Comparison of ENCODE assay signal across 23 cellular contexts in the genomic region with DNA sequence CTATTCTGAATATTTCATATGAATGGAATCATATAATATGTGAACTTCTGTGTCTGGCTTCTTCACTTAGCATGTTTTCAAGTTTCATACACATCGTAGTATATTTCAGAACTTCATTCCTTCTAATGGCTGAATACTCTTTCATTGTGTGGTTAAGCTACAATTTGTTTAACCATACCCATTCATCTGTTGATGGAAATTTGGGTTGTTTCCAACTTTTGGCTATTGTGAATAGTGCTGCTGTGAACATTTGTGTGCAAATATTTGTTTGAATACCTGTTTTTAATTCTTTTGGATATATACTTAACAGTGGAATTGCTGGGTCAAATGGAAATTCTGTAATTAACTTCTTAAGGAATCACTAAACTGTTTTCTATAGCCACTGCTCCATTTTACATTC.
"Had no signal": no experiment of that assay in that cellular context is flagged by ENCODE, and none has a peak within 500 bp of the region (broad histone marks: within the 10 kb centered on the region; RNA-seq: fewer than 3 reads in every experiment).

No MANE protein-coding gene starts in this region.

- H3K27me3 Mint-ChIP-seq: activated naive CD4-positive, alpha-beta T cell treated with anti-CD3 and anti-CD28 coated beads, Interleukin-2, amount 10 ng/mL, durations not matched to agents 7 days and 5 days had no signal

- H3K9me3 Mint-ChIP-seq: activated naive CD4-positive, alpha-beta T cell treated with anti-CD3 and anti-CD28 coated beads, Interleukin-2, amount 10 ng/mL, durations not matched to agents 7 days and 5 days; WTC11 had no signal

- H3K4me3 Mint-ChIP-seq: activated CD8-positive, alpha-beta memory T cell treated with anti-CD3 and anti-CD28 coated beads, Interleukin-2, amount 10 ng/mL, durations not matched to agents 7 days and 5 days; activated naive CD4-positive, alpha-beta T cell treated with anti-CD3 and anti-CD28 coated beads, Interleukin-2, amount 10 ng/mL, durations not matched to agents 7 days and 5 days; activated T-cell treated with anti-CD3 and anti-CD28 coated beads, Interleukin-2, amount 50 U/mL, for 24 hours; WTC11 had no signal

- H3K4me1 Mint-ChIP-seq: WTC11 had no signal

- H3K27ac Mint-ChIP-seq: activated naive CD4-positive, alpha-beta T cell treated with anti-CD3 and anti-CD28 coated beads, Interleukin-2, amount 10 ng/mL, durations not matched to agents 7 days and 5 days; activated T-cell treated with anti-CD3 and anti-CD28 coated beads, Interleukin-2, amount 50 U/mL, for 24 hours; WTC11 had no signal

- H3K36me3 Mint-ChIP-seq: activated naive CD4-positive, alpha-beta T cell treated with anti-CD3 and anti-CD28 coated beads, Interleukin-2, amount 10 ng/mL, durations not matched to agents 7 days and 5 days; WTC11 had no signal

- DNase-seq: activated CD4-positive, alpha-beta T cell treated with anti-CD3 and anti-CD28 coated beads, Interleukin-2, amount 10 ng/mL, durations not matched to agents 24 days and 14 days; activated CD4-positive, alpha-beta T cell treated with anti-CD3 and anti-CD28 coated beads, Interleukin-2, amount 50 U/mL, for 48 hours; activated CD4-positive, CD25-positive, alpha-beta regulatory T cell treated with anti-CD3 and anti-CD28 coated beads, Interleukin-2, amount 50 U/mL, for 72 hours; activated CD8-positive, alpha-beta memory T cell treated with anti-CD3 and anti-CD28 coated beads, Interleukin-2, amount 10 ng/mL, durations not matched to agents 7 days and 5 days; activated gamma-delta T cell treated with Interleukin-2 at 50 U/mL for 16 hours; activated naive CD4-positive, alpha-beta T cell treated with anti-CD3 and anti-CD28 coated beads, Interleukin-2, amount 10 ng/mL, durations not matched to agents 7 days and 5 days; activated T-cell treated with anti-CD3 and anti-CD28 coated beads, Interleukin-2, amount 50 U/mL, for 24 hours; body of pancreas; central memory CD4-positive, alpha-beta T cell; IMR-90; Kasumi-1; KBM-7; NCI-H146; NCI-H187 treated with DMSO at 0.1 percent for 48 hours; NCI-H2107; NCI-H2171 treated with DMSO at 0.1 percent for 48 hours; NCI-H345; NCI-H510A; NCI-H82; SHP77; SW 1271; T-helper 9 cell had no signal
